Comparison of ENCODE assay signal across 7 cellular contexts in genomic region chr1:55929652-55930051, GRCh38.
"Had no signal": no experiment of that assay in that cellular context is flagged by ENCODE, and none has a peak within 500 bp of the region (broad histone marks: within the 10 kb centered on the region; RNA-seq: fewer than 3 reads in every experiment).

No MANE protein-coding gene starts in this region.

- H2AFZ ChIP-seq: GM23248 had no signal

- H3K27ac Mint-ChIP-seq: HFFc6 had no signal

- H3K4me3 Mint-ChIP-seq: HFFc6 had no signal

- H3K27ac ChIP-seq: GM23248 had no signal

- H3K9me3 Mint-ChIP-seq: HFFc6 had no signal

- H3K36me3 ChIP-seq: HAP-1 had no signal

- H3K9me3 ChIP-seq: HAP-1 had no signal

- H3K4me1 ChIP-seq: HAP-1 had no signal

- H3K4me3 ChIP-seq: GM23248, HAP-1 had no signal

- ATAC-seq: HCT116 had no signal

- H3K9ac ChIP-seq: GM23248 had no signal

- DNase-seq: GM23248, GOT3, H7, HFFc6, IMR-90 had no signal
